Comparison of ENCODE assay signal across 8 cellular contexts in genomic region chr12:121803861-121804416, GRCh38. TPM values are rescaled to one million over a fixed set of nuclear protein-coding genes. Genes with fewer than 3 reads are reported as not detected.
DNase-seq lines count a peak whose midpoint lies in the region; ATAC-seq and TF ChIP-seq lines count a peak whose summit lies in the region.

TSS of gene SETD1B (plus strand) at chr12:121804009. CDS start at chr12:121804738, 729 bp downstream.

- H3K9me3 ChIP-seq in Karpas-422 (ENCODE audit: low read length) (no peaks in the 10 kb centered on the region), colonic mucosa (no peaks in the 10 kb centered on the region)

- no peaks in the 10 kb centered on the region for H3K9me2 ChIP-seq in Karpas-422 (replicated peaks; ENCODE audit: insufficient read depth, low read length)

- H3K4me1 ChIP-seq in Karpas-422 (ENCODE audit: low read length) (peaks cover 86% of the 10 kb centered on the region), colonic mucosa (peaks cover 4% of the 10 kb centered on the region)

- ATAC-seq in left lobe of liver: peak; percentile 5
- no peak for ATAC-seq in HG02970 (IDR thresholded peaks at IDR 0.05; ENCODE audit: low FRiP score, unreplicated experiment)

- H3K9ac ChIP-seq in Karpas-422 (ENCODE audit: low read length) (peak within 1 kb of the TSS; percentile 82), colonic mucosa (ENCODE audit: low read depth in 2 of 2, low read length in 2 of 2) (peak within 1 kb of the TSS; percentile 82 to 91)

- peak within 1 kb of the TSS; percentile 90 for H3K4me2 ChIP-seq in Karpas-422 (ENCODE audit: low read depth, low read length, poor library complexity, severe bottlenecking)

- no peaks in the 10 kb centered on the region for H3K36me3 ChIP-seq in Karpas-422 (ENCODE audit: insufficient read depth, low read length)
- H3K36me3 ChIP-seq in colonic mucosa: no peaks in the 10 kb centered on the region

- peak within 1 kb of the TSS; percentile 39 for H2AFZ ChIP-seq in Karpas-422 (ENCODE audit: low read length)

- H3K4me3 ChIP-seq in Karpas-422 (ENCODE audit: low read length): peak within 1 kb of the TSS; percentile 68
- peak within 1 kb of the TSS; percentile 77 for H3K4me3 ChIP-seq in colonic mucosa

- peaks cover 24% of the 10 kb centered on the region for H4K20me1 ChIP-seq in Karpas-422 (ENCODE audit: insufficient read depth, low read depth, low read length)

- intact Hi-C loops in colonic mucosa (cut with DNase I): no loop called here

- peak within 1 kb of the TSS; percentile 95 for H3K27ac ChIP-seq in Karpas-422 (ENCODE audit: low read length)
- H3K27ac ChIP-seq in colonic mucosa: peak within 1 kb of the TSS; percentile 100

- no peak for TF ChIP-seq CTCF in colonic mucosa (IDR thresholded peaks at IDR 0.05)

- H3K79me2 ChIP-seq in Karpas-422 (ENCODE audit: low read length): no peaks in the 10 kb centered on the region

- DNase-seq in ELF-1 (ENCODE audit: low read depth, low spot score) (peak; percentile 69), Karpas-422 (peak; percentile 81), T-helper 9 cell (peak; percentile 41), colonic mucosa (peak; percentile 64), left lobe of liver (ENCODE audit: low spot score) (peak; percentile 68), epidermal melanocyte (ENCODE audit: insufficient read length, low spot score) (no peak)
- peak; percentile 62 for DNase-seq in stimulated activated CD4-positive, alpha-beta T cell treated with anti-CD3 and anti-CD28 coated beads, Interleukin-4, amount 100 ng/mL, for 24 hours

- H3K27me3 ChIP-seq in Karpas-422 (ENCODE audit: low read length) (no peaks in the 10 kb centered on the region; the same call in 1 of the 2 replicates), colonic mucosa (no peaks in the 10 kb centered on the region)

RNA-seq across cellular contexts. Expression of gene SETD1B, which starts in this region (rescaled TPM):
- 2.1 and 2.3 TPM in 2 replicates for total RNA-seq in Karpas-422 (2014; rRNA removed; shearing (Covaris generic); ENCODE audit: low replicate concordance)
- 10 to 100 TPM; 20.4 to 25.4 TPM for total RNA-seq in colonic mucosa
- 12.8 TPM for total RNA-seq in left lobe of liver
